In genomic region chr11:67267188-67268035, GRCh38 we compare ENCODE assay signal across 8 cellular contexts. TPM values are rescaled to one million over a fixed set of nuclear protein-coding genes. Genes with fewer than 3 reads are reported as not detected.
DNase-seq lines count a peak whose midpoint lies in the region; ATAC-seq and TF ChIP-seq lines count a peak whose summit lies in the region.

No MANE protein-coding gene starts in this region.

- H3K36me3 ChIP-seq in liver (ENCODE audit: control insufficient read depth in 4 of 4, insufficient read depth in 3 of 4, low read depth in 1 of 4, low read length in 3 of 4), result no peaks in the 10 kb centered on the region
- H3K36me3 ChIP-seq in tibial artery, result peaks cover 0 to 13% (median 0%) of the 10 kb centered on the region in 3 donors

- TF ChIP-seq RAD21 in liver (IDR thresholded peaks at IDR 0.05), result no peak

- no peaks in the 10 kb centered on the region for H3K27me3 ChIP-seq in liver (ENCODE audit: control insufficient read depth in 4 of 4, insufficient read depth in 4 of 4, low read length in 3 of 4)
- no peaks in the 10 kb centered on the region for H3K27me3 ChIP-seq in tibial artery

- peaks cover 33% of the 10 kb centered on the region for H3K4me1 Mint-ChIP-seq in MCF 10A (ENCODE audit: insufficient read depth, unreplicated experiment)

- H3K27ac ChIP-seq in liver (ENCODE audit: low read depth in 1 of 2, low read length in 2 of 2), result peak overlapping the region; percentile 84 to 85
- H3K27ac ChIP-seq in tibial artery, result peak overlapping the region; percentile 90 to 93

- H3K4me3 ChIP-seq in GM08714 (ENCODE audit: low read length), result peak overlapping the region; percentile 71
- H3K4me3 ChIP-seq in liver (ENCODE audit: low read depth in 1 of 3, low read length in 3 of 3), result peak overlapping the region; percentile 59 to 79 (median 79)
- H3K4me3 ChIP-seq in tibial artery, result peak overlapping the region; percentile 88 to 94

- CTCF ChIA-PET in MCF 10A (lab: Yijun Ruan, JAX), result interaction anchor here (0.5 to 2.3 kb wide), 18 partner anchors 10 to 1601 kb away, joined by 3 to 9 read pairs (median 3); partner anchors contain the start of genes ANKRD13D and PPP1CA

- TF ChIP-seq CTCF in MCF 10A (IDR thresholded peaks at IDR 0.05; ENCODE audit: unreplicated experiment) (no peak), liver (IDR thresholded peaks at IDR 0.05; ENCODE audit: low read depth, low read length, missing input control) (no peak), tibial artery (IDR thresholded peaks at IDR 0.05) (no peak)

- H3K9me3 ChIP-seq in liver (ENCODE audit: control insufficient read depth in 4 of 4, low read length in 3 of 4) (no peaks in the 10 kb centered on the region), tibial artery (no peaks in the 10 kb centered on the region)

- no peaks in the 10 kb centered on the region for H3K27me3 Mint-ChIP-seq in MCF 10A (ENCODE audit: insufficient read depth, unreplicated experiment)

- intact Hi-C loops in MCF 10A (cut with micrococcal nuclease) (loop anchor here (1.0 kb wide), 1 partner anchor 50 kb away; no protein-coding TSS in a partner anchor), tibial artery (cut with DNase I; ENCODE audit: low total_unique reads) (loop anchor here (10.0 kb wide), 1 partner anchor 107 kb away; the partner anchor contains the start of gene CLCF1)

- 8% methylated on average over 28 of the region's 28 CpGs for WGBS in liver

- peak overlapping the region; percentile 73 to 77 for H3K9ac ChIP-seq in liver (ENCODE audit: low read depth in 1 of 2, low read length in 2 of 2)

- BruUV-seq in MCF 10A (replicated peaks; lab: Mats Ljungman, UMichigan), result TSS peak; percentile 24

- no peaks in the 10 kb centered on the region for H3K36me3 Mint-ChIP-seq in MCF 10A (ENCODE audit: insufficient read depth, unreplicated experiment)

- no peaks in the 10 kb centered on the region for H3K9me3 Mint-ChIP-seq in MCF 10A (ENCODE audit: unreplicated experiment)

- peak overlapping the region; percentile 89 for H3K27ac Mint-ChIP-seq in MCF 10A (ENCODE audit: low read depth, unreplicated experiment)

- POLR2A ChIA-PET in MCF 10A (lab: Yijun Ruan, JAX), result interaction anchor here (0.5 to 2.4 kb wide), 10 partner anchors 10 to 125 kb away, joined by 3 to 24 read pairs (median 4); partner anchors contain the start of genes ANKRD13D, RAD9A and SSH3

- DNase-seq in NCI-H2196 treated with DMSO at 0.1 percent for 48 hours (lab: John Stamatoyannopoulos, UW; ENCODE audit: unreplicated experiment), result peak; percentile 45
- peak; percentile 49 for DNase-seq in MCF 10A (ENCODE audit: unreplicated experiment)
- peak in 1 of 2 donors; percentile 79 for DNase-seq in tibial artery
- DNase-seq in activated CD4-positive, CD25-positive, alpha-beta regulatory T cell (lab: John Stamatoyannopoulos, UW), result no peak

- H3K4me3 Mint-ChIP-seq in MCF 10A (ENCODE audit: unreplicated experiment), result peak overlapping the region; percentile 93

- ATAC-seq in GM21526 (IDR thresholded peaks at IDR 0.05; ENCODE audit: low FRiP score, unreplicated experiment), result no peak
- ATAC-seq in GM21825 (IDR thresholded peaks at IDR 0.05; ENCODE audit: unreplicated experiment), result no peak

- peaks cover 12 to 72% (median 52%) of the 10 kb centered on the region in 4 donors for H3K4me1 ChIP-seq in liver (ENCODE audit: control insufficient read depth in 4 of 4, insufficient read depth in 4 of 4, low read length in 3 of 4)
- peaks cover 0 to 73% (median 70%) of the 10 kb centered on the region in 4 donors for H3K4me1 ChIP-seq in tibial artery

TF ChIP-seq in liver, 16 proteins besides CTCF, POLR2A, EP300 and RAD21:
- TF ChIP-seq SP1 (IDR thresholded peaks at IDR 0.05) (peak; percentile 46), RXRA (IDR thresholded peaks at IDR 0.05) (peak; percentile 38 to 47), FOXA1 (IDR thresholded peaks at IDR 0.05) (no peak), REST (IDR thresholded peaks at IDR 0.05) (no peak), EGR1 (IDR thresholded peaks at IDR 0.05; ENCODE audit: low read depth in 2 of 2) (no peak), MAX (IDR thresholded peaks at IDR 0.05) (no peak), ATF3 (IDR thresholded peaks at IDR 0.05) (no peak), YY1 (IDR thresholded peaks at IDR 0.05) (peak; percentile 26), FOXA2 (IDR thresholded peaks at IDR 0.05) (peak; percentile 16), TAF1 (conservative IDR thresholded peaks at IDR 0.05) (no peak), NR2F2 (IDR thresholded peaks at IDR 0.05) (no peak), JUND (IDR thresholded peaks at IDR 0.05) (no peak), HNF4A (conservative IDR thresholded peaks at IDR 0.05) (peak; percentile 80), HNF4G (IDR thresholded peaks at IDR 0.05) (peak; percentile 14), GABPA (IDR thresholded peaks at IDR 0.05 in 1 of 2, conservative IDR thresholded peaks at IDR 0.05 in 1 of 2) (peak in 1 of 2 donors; percentile 20), ZBTB33 (IDR thresholded peaks at IDR 0.05) (no peak)
TF ChIP-seq in liver: peak in this region for 7.

RNA-seq across cellular contexts. Expression of gene GRK2, which starts 1.1 kb away (rescaled TPM):
- total RNA-seq in MCF 10A (2022) (48.1 and 50.1 TPM in 2 replicates), liver (10 to 100 TPM; 35.0 to 41.4 TPM)
- 10 to 100 TPM; 13.4 to 28.4 TPM for polyA plus RNA-seq in liver

RNA-seq across cellular contexts. Expression of gene ANKRD13D, which starts 21.7 kb away (rescaled TPM):
- 39.7 and 46.2 TPM in 2 replicates for total RNA-seq in MCF 10A (2022)
- 10 to 100 TPM in 1 of 2 donors, 1 to 10 TPM in 1; 5.6 to 15.0 TPM for total RNA-seq in liver
- 1 to 10 TPM; 5.5 to 6.1 TPM for polyA plus RNA-seq in liver

RNA-seq across cellular contexts. Expression of gene SSH3, which starts 35.9 kb away (rescaled TPM):
- 31.7 and 38.0 TPM in 2 replicates for total RNA-seq in MCF 10A (2022)
- 10 to 100 TPM in 1 of 2 donors, 1 to 10 TPM in 1; 4.8 to 10.4 TPM for total RNA-seq in liver
- polyA plus RNA-seq in liver, result 1 to 10 TPM; 7.6 to 8.7 TPM

Comparison
In these comparisons a context has a peak if more than half of its experiments do, and no peak if none do; other contexts are left out.
1. DNase-seq: peak in NCI-H2196 treated with DMSO at 0.1 percent for 48 hours (single experiment) and MCF 10A (single experiment); none in activated CD4-positive, CD25-positive, alpha-beta regulatory T cell (0 of 4).
2. Peak in every context shown above with its lines, with median percentiles within 50 percentile points of each other: H3K4me3 ChIP-seq.